In the genomic region with DNA sequence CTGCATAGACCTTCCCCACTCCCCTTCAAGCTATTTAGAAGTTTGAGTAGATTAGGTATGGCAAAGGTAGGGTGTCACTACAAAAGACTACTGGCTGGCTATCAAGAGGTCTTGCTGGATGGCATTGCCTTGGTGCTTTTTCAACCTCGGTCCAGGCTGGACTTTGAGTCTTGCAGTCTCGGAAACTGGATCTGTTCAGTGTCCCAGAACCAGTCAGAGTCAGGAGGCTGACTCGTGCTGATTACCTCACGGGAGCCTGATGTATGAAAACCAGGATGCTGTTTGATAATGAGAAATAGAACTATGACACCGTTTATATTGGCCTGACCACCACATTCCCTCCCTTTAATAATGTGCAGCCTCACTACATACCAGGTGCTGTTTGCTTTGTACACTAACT, we compare ENCODE assay signal across 25 cellular contexts. TPM values are rescaled to one million over a fixed set of nuclear protein-coding genes. Genes with fewer than 3 reads are reported as not detected.
"Had no signal": no experiment of that assay in that cellular context is flagged by ENCODE, and none has a peak within 500 bp of the region (broad histone marks: within the 10 kb centered on the region; RNA-seq: fewer than 3 reads in every experiment).

No MANE protein-coding gene starts in this region.

- H3K4me1 Mint-ChIP-seq: neural progenitor cell had no signal

- H3K27me3 Mint-ChIP-seq: activated naive CD8-positive, alpha-beta T cell treated with anti-CD3 and anti-CD28 coated beads for 36 hours; progenitor cell of endocrine pancreas had no signal

- H3K9me3 Mint-ChIP-seq: activated CD4-positive, alpha-beta memory T cell treated with anti-CD3 and anti-CD28 coated beads for 36 hours; activated naive CD8-positive, alpha-beta T cell treated with anti-CD3 and anti-CD28 coated beads for 36 hours; memory B cell; naive thymus-derived CD4-positive, alpha-beta T cell; stimulated activated memory B cell treated with anti-CD40 and anti-IgM and Interleukin-4, amounts not matched to agents 10 μg/mL and 1 μg/mL and 100 μg/mL, for 72 hours; WTC11 had no signal

- H3K27ac Mint-ChIP-seq: activated CD4-positive, alpha-beta memory T cell treated with anti-CD3 and anti-CD28 coated beads for 36 hours; activated CD4-positive, alpha-beta T cell treated with anti-CD3 and anti-CD28 coated beads for 36 hours; activated naive CD8-positive, alpha-beta T cell treated with anti-CD3 and anti-CD28 coated beads for 36 hours; memory B cell; naive thymus-derived CD4-positive, alpha-beta T cell; neural progenitor cell; progenitor cell of endocrine pancreas; stimulated activated memory B cell treated with anti-CD40 and anti-IgM and Interleukin-4, amounts not matched to agents 10 μg/mL and 1 μg/mL and 100 μg/mL, for 72 hours; WTC11 had no signal

- DNase-seq: activated CD4-positive, alpha-beta memory T cell treated with anti-CD3 and anti-CD28 coated beads for 36 hours; activated CD4-positive, alpha-beta T cell treated with anti-CD3 and anti-CD28 coated beads for 36 hours; activated naive CD4-positive, alpha-beta T cell; activated naive CD8-positive, alpha-beta T cell treated with anti-CD3 and anti-CD28 coated beads for 36 hours; activated T-cell treated with anti-CD3 and anti-CD28 coated beads for 4 hours; amniotic stem cell; dermis blood vessel endothelial cell; effector memory CD4-positive, alpha-beta T cell; head of caudate nucleus; kidney; left ventricle myocardium superior; mucosa of descending colon; naive thymus-derived CD4-positive, alpha-beta T cell; right cardiac atrium; stimulated activated CD4-positive, alpha-beta T cell treated with anti-CD3 and anti-CD28 coated beads, Interleukin-4, amount 100 ng/mL, for 4 hours; upper lobe of right lung had no signal

- H3K36me3 Mint-ChIP-seq: activated CD4-positive, alpha-beta memory T cell treated with anti-CD3 and anti-CD28 coated beads for 36 hours; memory B cell; neural progenitor cell; stimulated activated memory B cell treated with anti-CD40 and anti-IgM and Interleukin-4, amounts not matched to agents 10 μg/mL and 1 μg/mL and 100 μg/mL, for 72 hours; WTC11 had no signal

- ATAC-seq: activated CD4-positive, alpha-beta T cell treated with anti-CD3 and anti-CD28 coated beads for 36 hours; left ventricle myocardium superior; mucosa of descending colon; naive thymus-derived CD4-positive, alpha-beta T cell; right cardiac atrium; stimulated activated memory B cell treated with anti-CD40 and anti-IgM and Interleukin-4, amounts not matched to agents 10 μg/mL and 1 μg/mL and 100 μg/mL, for 72 hours; upper lobe of right lung; WTC11 had no signal

- H3K4me3 Mint-ChIP-seq: activated CD4-positive, alpha-beta memory T cell treated with anti-CD3 and anti-CD28 coated beads for 36 hours; activated CD4-positive, alpha-beta T cell treated with anti-CD3 and anti-CD28 coated beads for 36 hours; activated naive CD8-positive, alpha-beta T cell treated with anti-CD3 and anti-CD28 coated beads for 36 hours; memory B cell; naive thymus-derived CD4-positive, alpha-beta T cell; neural progenitor cell; stimulated activated memory B cell treated with anti-CD40 and anti-IgM and Interleukin-4, amounts not matched to agents 10 μg/mL and 1 μg/mL and 100 μg/mL, for 72 hours; WTC11 had no signal

RNA-seq across cellular contexts. Expression of gene PHKA1, which starts 2.7 kb away (rescaled TPM):
- polyA plus RNA-seq: naive thymus-derived CD4-positive, alpha-beta T cell had no signal

RNA-seq across cellular contexts. Expression of gene DMRTC1B, which starts 59.9 kb away (rescaled TPM):
- total RNA-seq: activated CD4-positive, alpha-beta memory T cell treated with anti-CD3 and anti-CD28 coated beads for 36 hours; activated naive CD8-positive, alpha-beta T cell treated with anti-CD3 and anti-CD28 coated beads for 36 hours; dermis blood vessel endothelial cell; endothelial cell of umbilical vein; fibroblast of lung; left ventricle myocardium superior; osteoblast; right cardiac atrium; thoracic aorta had no signal
- polyA plus RNA-seq: endothelial cell of umbilical vein, fibroblast of lung had no signal
